Comparison of ENCODE assay signal across 20 cellular contexts in genomic region chr4:122612540-122612939, GRCh38. TPM values are rescaled to one million over a fixed set of nuclear protein-coding genes. Genes with fewer than 3 reads are reported as not detected.
DNase-seq lines count a peak whose midpoint lies in the region; ATAC-seq, FAIRE-seq and TF ChIP-seq lines count a peak whose summit lies in the region.
"Had no signal": no experiment of that assay in that cellular context is flagged by ENCODE, and none has a peak within 500 bp of the region (broad histone marks: within the 10 kb centered on the region; RNA-seq: fewer than 3 reads in every experiment).

No MANE protein-coding gene starts in this region.

- no peaks in the 10 kb centered on the region for H3K27me3 ChIP-seq in GM23248 (replicated peaks; ENCODE audit: insufficient read depth)
- H3K27me3 ChIP-seq in PC-3 (ENCODE audit: low read length): no peaks in the 10 kb centered on the region
- no peaks in the 10 kb centered on the region for H3K27me3 ChIP-seq in K562 (ENCODE audit: control insufficient read depth in 2 of 2, insufficient read depth in 2 of 2, low read length in 2 of 2)
- no peaks in the 10 kb centered on the region for H3K27me3 ChIP-seq in foreskin keratinocyte
- no peaks in the 10 kb centered on the region for H3K27me3 ChIP-seq in CD4-positive, alpha-beta memory T cell (ENCODE audit: insufficient read depth, low read length)
- H3K27me3 ChIP-seq: Peyer's patch had no signal

- H3K27ac Mint-ChIP-seq in activated T-helper 2 cell treated with anti-CD3 and anti-CD28 coated beads, Interferon-gamma antibody, Interleukin-2, Interleukin-4, amounts not matched to agents 10 μg/mL and 5 μg/mL and 100 μg/mL, durations not matched to agents 14 hours and 24 hours and 36 hours: no peak overlapping the region
- no peak overlapping the region for H3K27ac Mint-ChIP-seq in CD4-positive, alpha-beta memory T cell

- peaks cover 12% of the 10 kb centered on the region; the same call in 1 of the 2 replicates for H3K4me1 ChIP-seq in GM23248 (ENCODE audit: insufficient read depth)
- H3K4me1 ChIP-seq in PC-3 (ENCODE audit: insufficient read depth, low read length): peaks cover 10% of the 10 kb centered on the region; the same call in 1 of the 2 replicates
- no peaks in the 10 kb centered on the region; a peak in 1 of 5 replicates for H3K4me1 ChIP-seq in K562 (replicated peaks in 1 of 2; ENCODE audit: control insufficient read depth in 2 of 2, insufficient read depth in 2 of 2, low read length in 2 of 2)
- no peaks in the 10 kb centered on the region for H3K4me1 ChIP-seq in foreskin keratinocyte
- peaks cover 13% of the 10 kb centered on the region for H3K4me1 ChIP-seq in CD4-positive, alpha-beta memory T cell (ENCODE audit: insufficient read depth, low read length)
- H3K4me1 ChIP-seq: Caco-2, HAP-1, Peyer's patch had no signal

- no peak for TF ChIP-seq RAD21 in K562 (CRISPR knock-in tag; conservative IDR thresholded peaks at IDR 0.05 in 1 of 2, IDR thresholded peaks at IDR 0.05 in 1 of 2)

- H3K9me3 Mint-ChIP-seq in activated T-helper 2 cell treated with anti-CD3 and anti-CD28 coated beads, Interferon-gamma antibody, Interleukin-2, Interleukin-4, amounts not matched to agents 10 μg/mL and 5 μg/mL and 100 μg/mL, durations not matched to agents 14 hours and 24 hours and 36 hours: no peaks in the 10 kb centered on the region
- no peaks in the 10 kb centered on the region for H3K9me3 Mint-ChIP-seq in CD4-positive, alpha-beta memory T cell

- no peaks in the 10 kb centered on the region for H3K79me2 ChIP-seq in GM23248 (ENCODE audit: insufficient read depth)
- no peaks in the 10 kb centered on the region for H3K79me2 ChIP-seq in PC-3 (ENCODE audit: low read length)
- no peaks in the 10 kb centered on the region for H3K79me2 ChIP-seq in K562 (ENCODE audit: control insufficient read depth, insufficient read depth, low read length)

- H3K9ac ChIP-seq in GM23248 (no peak overlapping the region), PC-3 (ENCODE audit: low read length) (no peak overlapping the region), K562 (ENCODE audit: insufficient read depth in 1 of 2, low read depth in 2 of 2, low read length in 2 of 2) (no peak overlapping the region)

- no peak overlapping the region for H3K4me3 Mint-ChIP-seq in activated T-helper 2 cell treated with anti-CD3 and anti-CD28 coated beads, Interferon-gamma antibody, Interleukin-2, Interleukin-4, amounts not matched to agents 10 μg/mL and 5 μg/mL and 100 μg/mL, durations not matched to agents 14 hours and 24 hours and 36 hours (ENCODE audit: low read depth)
- H3K4me3 Mint-ChIP-seq in CD4-positive, alpha-beta memory T cell: no peak overlapping the region

- H3K36me3 ChIP-seq in GM23248 (ENCODE audit: low read depth) (no peaks in the 10 kb centered on the region), PC-3 (ENCODE audit: low read depth, low read length) (no peaks in the 10 kb centered on the region), K562 (ENCODE audit: control insufficient read depth, insufficient read depth, low read length) (no peaks in the 10 kb centered on the region)
- H3K36me3 ChIP-seq in CD4-positive, alpha-beta memory T cell (ENCODE audit: insufficient read depth, low read length): no peaks in the 10 kb centered on the region
- H3K36me3 ChIP-seq: HAP-1, Peyer's patch had no signal

- H3K27me3 Mint-ChIP-seq in activated T-helper 2 cell treated with anti-CD3 and anti-CD28 coated beads, Interferon-gamma antibody, Interleukin-2, Interleukin-4, amounts not matched to agents 10 μg/mL and 5 μg/mL and 100 μg/mL, durations not matched to agents 14 hours and 24 hours and 36 hours (ENCODE audit: low read depth): no peaks in the 10 kb centered on the region
- peaks cover 0 to 5% of the 10 kb centered on the region in 2 donors for H3K27me3 Mint-ChIP-seq in CD4-positive, alpha-beta memory T cell

- H2AFZ ChIP-seq in GM23248 (no peak overlapping the region), PC-3 (ENCODE audit: low read length) (no peak overlapping the region), K562 (ENCODE audit: low read depth, low read length) (no peak overlapping the region)

- H4K20me1 ChIP-seq in GM23248 (ENCODE audit: insufficient read depth) (no peaks in the 10 kb centered on the region), PC-3 (ENCODE audit: low read length) (no peaks in the 10 kb centered on the region), K562 (replicated peaks; ENCODE audit: control insufficient read depth, insufficient read depth, low read length) (no peaks in the 10 kb centered on the region)

- CTCF ChIA-PET in PC-3 (lab: Charles Lee) (no interaction called here), K562 (lab: Yijun Ruan, JAX; ENCODE audit: low intra/inter-chr PET ratio) (no interaction called here)
- CTCF ChIA-PET in CD4-positive, alpha-beta memory T cell (lab: Charles Lee; ENCODE audit: partially characterized antibody): interaction anchor here (2.6 kb wide), 1 partner anchor 10 kb away, joined by 11 read pairs; no protein-coding TSS in a partner anchor

- 50 to 52% methylated on average over 3 of the region's 3 CpGs for WGBS in GM23248 (ENCODE audit: low coverage in 1 of 2, low lambda C conversion rate in 2 of 2, missing lambda C conversion rate in 2 of 2), 2 experiments
- WGBS in K562 (ENCODE audit: insufficient coverage, low coverage, missing lambda C conversion rate): 22% methylated on average over 3 of the region's 3 CpGs

- no peak overlapping the region for H3K4me2 ChIP-seq in GM23248 (ENCODE audit: unreplicated experiment)
- peak overlapping the region; percentile 4; the same call in 1 of the 2 replicates for H3K4me2 ChIP-seq in PC-3 (ENCODE audit: low read length)
- H3K4me2 ChIP-seq in K562 (ENCODE audit: insufficient read depth, low read length): no peak overlapping the region

- H3K36me3 Mint-ChIP-seq in activated T-helper 2 cell treated with anti-CD3 and anti-CD28 coated beads, Interferon-gamma antibody, Interleukin-2, Interleukin-4, amounts not matched to agents 10 μg/mL and 5 μg/mL and 100 μg/mL, durations not matched to agents 14 hours and 24 hours and 36 hours (ENCODE audit: low read depth): no peaks in the 10 kb centered on the region
- H3K36me3 Mint-ChIP-seq in CD4-positive, alpha-beta memory T cell: no peaks in the 10 kb centered on the region

- H3K9me3 ChIP-seq in GM23248 (ENCODE audit: low read depth): no peaks in the 10 kb centered on the region
- H3K9me3 ChIP-seq in PC-3 (ENCODE audit: low read length): no peaks in the 10 kb centered on the region
- no peaks in the 10 kb centered on the region for H3K9me3 ChIP-seq in K562 (replicated peaks; ENCODE audit: control insufficient read depth, insufficient read depth, low read depth, low read length)
- no peaks in the 10 kb centered on the region for H3K9me3 ChIP-seq in CD4-positive, alpha-beta memory T cell (ENCODE audit: control insufficient read depth in 1 of 2, low read length in 2 of 2)
- H3K9me3 ChIP-seq: Caco-2, HAP-1, Peyer's patch had no signal

- FAIRE-seq in K562 (lab: Jason Lieb, UNC): no peak

- peak; percentile 63 for DNase-seq in GM23248
- peak; percentile 68 for DNase-seq in PC-3
- no peak for DNase-seq in K562 (ENCODE audit: extremely low read depth in 1 of 4, low spot score in 3 of 4)
- DNase-seq in foreskin keratinocyte: peak; percentile 39 to 64
- no peak for DNase-seq in activated T-helper 2 cell treated with anti-CD3 and anti-CD28 coated beads, Interferon-gamma antibody, Interleukin-2, Interleukin-4, amounts not matched to agents 10 μg/mL and 5 μg/mL and 100 μg/mL, durations not matched to agents 14 hours and 24 hours and 36 hours (ENCODE audit: low spot score)
- no peak for DNase-seq in CD4-positive, alpha-beta memory T cell
- DNase-seq: ACHN, Caco-2, DMS153, Karpas-422, NCI-H1105, NCI-H1694 treated with DMSO at 0.1 percent for 48 hours, NCI-H2107, NCI-H2227 treated with DMSO at 0.1 percent for 48 hours, NCI-H524 treated with DMSO at 0.1 percent for 48 hours, Peyer's patch, SIG-M5 had no signal

- no TSS peak for BruUV-seq in PC-3 (replicated peaks; lab: Mats Ljungman, UMichigan)
- BruUV-seq in K562 (replicated peaks; lab: Mats Ljungman, UMichigan): no TSS peak

- POLR2A ChIA-PET in PC-3 (lab: Charles Lee; ENCODE audit: unreplicated experiment) (no interaction called here), K562 (lab: Yijun Ruan, JAX) (no interaction called here)
- POLR2A ChIA-PET in CD4-positive, alpha-beta memory T cell (lab: Charles Lee; ENCODE audit: partially characterized antibody): no interaction called here

- H3F3A ChIP-seq in GM23248 (ENCODE audit: insufficient read depth) (no peaks in the 10 kb centered on the region), PC-3 (ENCODE audit: low read length, unreplicated experiment) (no peaks in the 10 kb centered on the region)

- no peaks in the 10 kb centered on the region for H3K9me1 ChIP-seq in K562 (ENCODE audit: control insufficient read depth, insufficient read depth, low read length)

- intact Hi-C loops in PC-3 (cut with micrococcal nuclease): no loop called here
- intact Hi-C loops in K562 (cut with micrococcal nuclease): no loop called here
- intact Hi-C loops in activated T-helper 2 cell treated with anti-CD3 and anti-CD28 coated beads, Interferon-gamma antibody, Interleukin-2, Interleukin-4, amounts not matched to agents 10 μg/mL and 5 μg/mL and 100 μg/mL, durations not matched to agents 14 hours and 24 hours and 36 hours (cut with micrococcal nuclease): no loop called here
- intact Hi-C loops in CD4-positive, alpha-beta memory T cell (cut with micrococcal nuclease): no loop called here

- peak; percentile 91 for ATAC-seq in PC-3
- ATAC-seq in K562: peak; percentile 53; the same call in 1 of the 3 replicates
- peak; percentile 97 for ATAC-seq in foreskin keratinocyte
- no peak for ATAC-seq in HG03095 (IDR thresholded peaks at IDR 0.05; ENCODE audit: unreplicated experiment)
- ATAC-seq in GM21529 (IDR thresholded peaks at IDR 0.05; ENCODE audit: unreplicated experiment): no peak

- H3K4me3 ChIP-seq in GM23248 (no peak overlapping the region), PC-3 (ENCODE audit: low read length) (no peak overlapping the region), K562 (no peak overlapping the region)
- no peak overlapping the region for H3K4me3 ChIP-seq in CD4-positive, alpha-beta memory T cell (ENCODE audit: low read length in 2 of 2)
- H3K4me3 ChIP-seq: HAP-1, Peyer's patch had no signal

- TF ChIP-seq CTCF in PC-3 (conservative IDR thresholded peaks at IDR 0.05; ENCODE audit: low read depth, low read length) (no peak), K562 (IDR thresholded peaks at IDR 0.05 in 2 of 3, conservative IDR thresholded peaks at IDR 0.05 in 1 of 3; ENCODE audit: insufficient read depth in 2 of 3, low read depth in 1 of 3, low read length in 3 of 3) (no peak), foreskin keratinocyte (conservative IDR thresholded peaks at IDR 0.05) (no peak)

- H3K27ac ChIP-seq in GM23248 (no peak overlapping the region), PC-3 (ENCODE audit: low read length) (no peak overlapping the region), K562 (ENCODE audit: extremely low read depth, low read depth, low read length) (no peak overlapping the region), foreskin keratinocyte (no peak overlapping the region)
- no peak overlapping the region for H3K27ac ChIP-seq in CD4-positive, alpha-beta memory T cell (ENCODE audit: low read depth, low read length)
- H3K27ac ChIP-seq: Peyer's patch had no signal

- TF ChIP-seq EP300 in K562 (IDR thresholded peaks at IDR 0.05; ENCODE audit: low read length): no peak

- TF ChIP-seq POLR2A in K562 (conservative IDR thresholded peaks at IDR 0.05): no peak

- H3K9me2 ChIP-seq in GM23248 (ENCODE audit: insufficient read depth): no peaks in the 10 kb centered on the region
- no peaks in the 10 kb centered on the region for H3K9me2 ChIP-seq in PC-3 (replicated peaks; ENCODE audit: low read length)

- in situ Hi-C loops in GM23248 (cut with MboI) (no loop called here), K562 (cut with MboI) (no loop called here)

- peaks cover 23% of the 10 kb centered on the region for H3K4me1 Mint-ChIP-seq in activated T-helper 2 cell treated with anti-CD3 and anti-CD28 coated beads, Interferon-gamma antibody, Interleukin-2, Interleukin-4, amounts not matched to agents 10 μg/mL and 5 μg/mL and 100 μg/mL, durations not matched to agents 14 hours and 24 hours and 36 hours (ENCODE audit: low read depth)
- H3K4me1 Mint-ChIP-seq in CD4-positive, alpha-beta memory T cell: peaks cover 8 to 13% (median 12%) of the 10 kb centered on the region in 4 donors

RNA-seq across cellular contexts. Expression of gene IL21, which starts 8.3 kb away (rescaled TPM):
- total RNA-seq in GM23248 (2014; rRNA removed; shearing (Covaris generic)): not detected in 2 replicates
- polyA plus RNA-seq in GM23248 (2016; fragmentation: Nextera tagmentation; extraction: Ambion mirVana) (not detected in 2 replicates), K562 (2011; rRNA removed) (0.03 TPM in 1 of 2 replicates, not detected in the other), K562 (2014; fragmentation: Illumina TruSeq; extraction: Trizol) (not detected in 2 replicates), K562 (2014; fragmentation: Nextera tagmentation; extraction: Ambion mirVana) (not detected), K562 (2014; rRNA removed) (not detected in 2 replicates), foreskin keratinocyte (not detected in 2 replicates)
- total RNA-seq in PC-3 (2014; rRNA removed) (not detected in 2 replicates), K562 (2014; rRNA removed) (not detected in 2 replicates), K562 (2014; rRNA removed; fragmentation: Illumina TruSeq; extraction: Trizol) (0.06 TPM in 1 of 2 replicates, not detected in the other), K562 (2015; rRNA removed; fragmentation: Illumina TruSeq; extraction: Trizol) (not detected in 2 replicates), K562 (2021) (0.18 TPM in 1 of 2 replicates, not detected in the other), foreskin keratinocyte (not detected in 2 replicates)
- total RNA-seq in K562 (2011; cell fraction: chromatin; rRNA removed; ENCODE audit: low replicate concordance): not detected in 2 replicates
- not detected in 2 replicates for total RNA-seq in K562 (2011; cell fraction: nucleolus; rRNA removed)
- not detected in 2 replicates for total RNA-seq in K562 (2011; cell fraction: nucleoplasm; rRNA removed)
- not detected in 2 replicates for polyA plus RNA-seq in K562 (2011; cell fraction: cytosol; rRNA removed)
- polyA plus RNA-seq in K562 (2011; cell fraction: nucleus; rRNA removed): not detected in 2 replicates
- 0.04 TPM in 1 of 2 replicates, not detected in the other for polyA plus RNA-seq in K562 (2012)
- not detected in 2 replicates for polyA minus RNA-seq in K562 (2011; rRNA and poly(A)+ RNA removed)
- not detected in 2 replicates for polyA minus RNA-seq in K562 (2011; cell fraction: cytosol; rRNA and poly(A)+ RNA removed)
- polyA minus RNA-seq in K562 (2011; cell fraction: nucleus; rRNA and poly(A)+ RNA removed): not detected in 2 replicates
- total RNA-seq in activated T-helper 2 cell treated with anti-CD3 and anti-CD28 coated beads, Interferon-gamma antibody, Interleukin-2, Interleukin-4, amounts not matched to agents 10 μg/mL and 5 μg/mL and 100 μg/mL, durations not matched to agents 14 hours and 24 hours and 36 hours: 14.5 TPM in 2 replicates
- under 1 TPM in 1 of 2 experiments, not detected in 1; 0.28 TPM for total RNA-seq in CD4-positive, alpha-beta memory T cell
- under 1 TPM in 1 of 2 donors, not detected in 1; 0.10 TPM for polyA plus RNA-seq in CD4-positive, alpha-beta memory T cell
- total RNA-seq: Caco-2, Peyer's patch had no signal

Comparison
In these comparisons a context has a peak if more than half of its experiments do, and no peak if none do; other contexts are left out.
1. DNase-seq: peak in GM23248 (single experiment), PC-3 (single experiment) and foreskin keratinocyte (2 of 2); none in K562 (0 of 4), activated T-helper 2 cell treated with anti-CD3 and anti-CD28 coated beads, Interferon-gamma antibody, Interleukin-2, Interleukin-4, amounts not matched to agents 10 μg/mL and 5 μg/mL and 100 μg/mL, durations not matched to agents 14 hours and 24 hours and 36 hours (single experiment) and CD4-positive, alpha-beta memory T cell (0 of 5).
2. ATAC-seq: peak in PC-3 (single experiment), K562 (single experiment) and foreskin keratinocyte (single experiment); none in HG03095 (single experiment) and GM21529 (single experiment).
3. RNA of gene IL21, which starts 8.3 kb away (total RNA-seq): 14.5 TPM in activated T-helper 2 cell treated with anti-CD3 and anti-CD28 coated beads, Interferon-gamma antibody, Interleukin-2, Interleukin-4, amounts not matched to agents 10 μg/mL and 5 μg/mL and 100 μg/mL, durations not matched to agents 14 hours and 24 hours and 36 hours; 0.28 TPM in CD4-positive, alpha-beta memory T cell, not detected in GM23248, not detected in PC-3, 0.06 to 0.18 TPM in K562 and not detected in foreskin keratinocyte; every median in the first group is over 10 times any median in the second.